ENCODE assay signal across 8 cellular contexts in genomic region chr15:92226020-92226612, GRCh38.
DNase-seq lines count a peak whose midpoint lies in the region; ATAC-seq and TF ChIP-seq lines count a peak whose summit lies in the region.

No MANE protein-coding gene starts in this region.

- H2BK15ac ChIP-seq in H9 (ENCODE audit: low read depth, low read length): no peak overlapping the region

- H3K27me3 ChIP-seq in H9 (ENCODE audit: insufficient read depth, low read length) (no peaks in the 10 kb centered on the region), WERI-Rb-1 (ENCODE audit: insufficient read depth, low read depth, severe bottlenecking) (peaks cover 16% of the 10 kb centered on the region)

- H2BK5ac ChIP-seq in H9 (ENCODE audit: insufficient read length, low read length): no peak overlapping the region

- ATAC-seq in effector memory CD8-positive, alpha-beta T cell (replicated peaks): no peak

- no peak overlapping the region for H2BK12ac ChIP-seq in H9 (ENCODE audit: insufficient read length, low read depth, low read length)

- H3K4ac ChIP-seq in H9 (ENCODE audit: low read depth, low read length): no peak overlapping the region

- WGBS in H9 (ENCODE audit: extremely low coverage, insufficient read length, low lambda C conversion rate): no CpG with 5 or more reads among the region's 6 CpGs

- no peak overlapping the region for H4K8ac ChIP-seq in H9 (replicated peaks; ENCODE audit: insufficient read length, low read depth, low read length)

- H4K91ac ChIP-seq in H9 (ENCODE audit: insufficient read length, low read depth, low read length): no peak overlapping the region

- no peak overlapping the region for H3K4me3 ChIP-seq in WERI-Rb-1 (ENCODE audit: low read depth, low read length)

- H3K27ac ChIP-seq in C4-2B (no peak overlapping the region), H9 (ENCODE audit: insufficient read length, low read depth, low read length) (no peak overlapping the region), WERI-Rb-1 (no peak overlapping the region)

- H3K4me1 Mint-ChIP-seq in H9: no peaks in the 10 kb centered on the region
- no peaks in the 10 kb centered on the region for H3K4me1 Mint-ChIP-seq in effector memory CD8-positive, alpha-beta T cell (ENCODE audit: low read depth in 2 of 2)

- H2BK20ac ChIP-seq in H9 (ENCODE audit: low read depth, low read length, poor library complexity, severe bottlenecking): no peak overlapping the region

- no peak overlapping the region for H3K27ac Mint-ChIP-seq in H9
- H3K27ac Mint-ChIP-seq in effector memory CD8-positive, alpha-beta T cell: no peak overlapping the region

- H3K4me2 ChIP-seq in H9 (ENCODE audit: insufficient read depth, insufficient read length, low read length): no peak overlapping the region

- no peak overlapping the region for H3K18ac ChIP-seq in H9 (ENCODE audit: insufficient read length, low read depth, low read length)

- no peak overlapping the region for H3K4me3 Mint-ChIP-seq in H9
- H3K4me3 Mint-ChIP-seq in effector memory CD8-positive, alpha-beta T cell: no peak overlapping the region

- 0 out of 7 replicates have a peak, but pooled peaks cover 0 to 4% (median 0%) of the 10 kb centered on the region in 3 experiments for H3K36me3 Mint-ChIP-seq in H9 (ENCODE audit: insufficient read depth in 1 of 3, low read depth in 3 of 3)
- no peaks in the 10 kb centered on the region for H3K36me3 Mint-ChIP-seq in effector memory CD8-positive, alpha-beta T cell (ENCODE audit: insufficient read depth)

- no peaks in the 10 kb centered on the region for H3K4me1 ChIP-seq in H9 (ENCODE audit: insufficient read depth, low read length)

- H3K9me3 ChIP-seq in H9 (ENCODE audit: control insufficient read depth, low read depth, low read length) (no peaks in the 10 kb centered on the region), WERI-Rb-1 (ENCODE audit: severe bottlenecking) (no peaks in the 10 kb centered on the region)

- H3K79me2 ChIP-seq in H9 (ENCODE audit: insufficient read depth, low read length): no peaks in the 10 kb centered on the region; the same call in 1 of the 2 replicates

- peaks cover 0 to 5% of the 10 kb centered on the region in 2 experiments; a peak in 3 of 5 replicates for H3K9me3 Mint-ChIP-seq in H9
- H3K9me3 Mint-ChIP-seq in effector memory CD8-positive, alpha-beta T cell: no peaks in the 10 kb centered on the region

- H3K9ac ChIP-seq in H9 (ENCODE audit: extremely low read depth, insufficient read length, low read length): no peak overlapping the region

- H3K56ac ChIP-seq in H9 (ENCODE audit: insufficient read length, low read depth, low read length): no peak overlapping the region

- no peak overlapping the region for H3T11ph ChIP-seq in H9 (ENCODE audit: low read length)

- H3K79me1 ChIP-seq in H9 (ENCODE audit: insufficient read depth, low read depth, low read length, poor library complexity, severe bottlenecking): no peaks in the 10 kb centered on the region

- H2AFZ ChIP-seq in H9 (ENCODE audit: low read length): no peak overlapping the region

- no peaks in the 10 kb centered on the region for H4K20me1 ChIP-seq in H9 (ENCODE audit: control insufficient read depth, insufficient read depth, insufficient read length)

- TF ChIP-seq CTCF in C4-2B (conservative IDR thresholded peaks at IDR 0.05): peak; percentile 64
- TF ChIP-seq CTCF in H9 (conservative IDR thresholded peaks at IDR 0.05): peak; percentile 74
- TF ChIP-seq CTCF in WERI-Rb-1 (IDR thresholded peaks at IDR 0.05; ENCODE audit: low read depth, low read length): peak; percentile 77

- no peaks in the 10 kb centered on the region for H3K27me3 Mint-ChIP-seq in H9 (ENCODE audit: low read depth)
- H3K27me3 Mint-ChIP-seq in effector memory CD8-positive, alpha-beta T cell: peaks cover 33 to 44% of the 10 kb centered on the region in 2 donors

- H4K5ac ChIP-seq in H9 (ENCODE audit: insufficient read length, low read depth, low read length): no peak overlapping the region

- no peaks in the 10 kb centered on the region for H3K23me2 ChIP-seq in H9 (ENCODE audit: insufficient read length, low read depth, low read length, poor library complexity, severe bottlenecking)

- no peak overlapping the region for H3K14ac ChIP-seq in H9 (ENCODE audit: insufficient read depth, low read length)

- no peaks in the 10 kb centered on the region for H3K36me3 ChIP-seq in WERI-Rb-1

- DNase-seq in H9 (peak; percentile 45), WERI-Rb-1 (peak; percentile 12), iPS-NIHi7 (ENCODE audit: extremely low spot score) (peak; percentile 65), NCI-H1930 (lab: John Stamatoyannopoulos, UW) (no peak), glomerular visceral epithelial cell (ENCODE audit: extremely low spot score) (no peak), AG08396 (ENCODE audit: low spot score) (no peak)
- no peak for DNase-seq in effector memory CD8-positive, alpha-beta T cell

- no peak overlapping the region for H3K23ac ChIP-seq in H9 (ENCODE audit: insufficient read length, low read depth, low read length)

- H2AK5ac ChIP-seq in H9 (ENCODE audit: insufficient read length, low read length): no peak overlapping the region

- H2BK120ac ChIP-seq in H9 (ENCODE audit: low read depth, low read length, poor library complexity, severe bottlenecking): no peak overlapping the region

Comparison
In these comparisons a context has a peak if more than half of its experiments do, and no peak if none do; other contexts are left out.
1. DNase-seq: peak in H9 (single experiment), WERI-Rb-1 (single experiment) and iPS-NIHi7 (single experiment); none in NCI-H1930 (0 of 2), glomerular visceral epithelial cell (single experiment), effector memory CD8-positive, alpha-beta T cell (0 of 3) and AG08396 (single experiment).
2. Peak in every context shown above with its lines, with median percentiles within 50 percentile points of each other: CTCF ChIP-seq.